In genomic region chr5:56979968-56980367, GRCh38 we compare ENCODE assay signal across 15 cellular contexts. TPM values are rescaled to one million over a fixed set of nuclear protein-coding genes. Genes with fewer than 3 reads are reported as not detected.
A peak's percentile ranks its signal among the peaks of the same experiment; 100 is the strongest.
DNase-seq lines count a peak whose midpoint lies in the region; TF ChIP-seq lines count a peak whose summit lies in the region.
"Had no signal": no experiment of that assay in that cellular context is flagged by ENCODE, and none has a peak within 500 bp of the region (broad histone marks: within the 10 kb centered on the region; RNA-seq: fewer than 3 reads in every experiment).

No MANE protein-coding gene starts in this region.

- no peaks in the 10 kb centered on the region for H3K9me3 ChIP-seq in H9 (ENCODE audit: control insufficient read depth, low read depth, low read length)
- H3K9me3 ChIP-seq: HAP-1 had no signal

- no peak overlapping the region for H2BK12ac ChIP-seq in H9 (ENCODE audit: insufficient read length, low read depth, low read length)

- no peaks in the 10 kb centered on the region for H3K27me3 ChIP-seq in H9 (ENCODE audit: insufficient read depth, low read length)

- H3K9me3 Mint-ChIP-seq in H9, result no peaks in the 10 kb centered on the region
- no peaks in the 10 kb centered on the region for H3K9me3 Mint-ChIP-seq in glutamatergic neuron (ENCODE audit: unreplicated experiment)
- no peaks in the 10 kb centered on the region for H3K9me3 Mint-ChIP-seq in activated naive CD4-positive, alpha-beta T cell treated with anti-CD3 and anti-CD28 coated beads for 36 hours
- H3K9me3 Mint-ChIP-seq: CD4-positive, alpha-beta memory T cell; HFFc6 had no signal

- H3K4me1 ChIP-seq in H9 (ENCODE audit: insufficient read depth, low read length), result no peaks in the 10 kb centered on the region
- H3K4me1 ChIP-seq: HAP-1 had no signal

- WGBS in H9 (ENCODE audit: extremely low coverage, insufficient read length, low lambda C conversion rate), result no CpG with 5 or more reads among the region's 13 CpGs

- H3K14ac ChIP-seq in H9 (ENCODE audit: insufficient read depth, low read length), result peak overlapping the region; percentile 24; the same call in 1 of the 2 replicates

- H3K9ac ChIP-seq in H9 (ENCODE audit: extremely low read depth, insufficient read length, low read length), result no peak overlapping the region
- H3K9ac ChIP-seq: GM23248 had no signal

- no peak overlapping the region for H2BK20ac ChIP-seq in H9 (ENCODE audit: low read depth, low read length, poor library complexity, severe bottlenecking)

- H3K23ac ChIP-seq in H9 (ENCODE audit: insufficient read length, low read depth, low read length), result no peak overlapping the region

- H3K4me2 ChIP-seq in H9 (ENCODE audit: insufficient read depth, insufficient read length, low read length), result no peak overlapping the region

- no peak overlapping the region for H2BK5ac ChIP-seq in H9 (ENCODE audit: insufficient read length, low read length)

- peak; percentile 31 for DNase-seq in ELF-1 (ENCODE audit: low read depth, low spot score)
- no peak for DNase-seq in H9
- no peak for DNase-seq in glutamatergic neuron
- no peak for DNase-seq in MV-4-11 (lab: John Stamatoyannopoulos, UW)
- DNase-seq in activated naive CD4-positive, alpha-beta T cell treated with anti-CD3 and anti-CD28 coated beads for 36 hours, result no peak
- DNase-seq in T-helper 2 cell, result no peak
- DNase-seq: C1 segment of cervical spinal cord; CD4-positive, alpha-beta memory T cell; COR-L47; DMS153; DND-41; GDM1; GM23248; HFFc6 had no signal

- peaks cover 0 to 5% of the 10 kb centered on the region in 2 experiments; a peak in 2 of 4 replicates for H3K4me1 Mint-ChIP-seq in H9
- peaks cover 10% of the 10 kb centered on the region for H3K4me1 Mint-ChIP-seq in glutamatergic neuron (ENCODE audit: low read depth, unreplicated experiment)
- peaks cover 10% of the 10 kb centered on the region for H3K4me1 Mint-ChIP-seq in activated naive CD4-positive, alpha-beta T cell treated with anti-CD3 and anti-CD28 coated beads for 36 hours (ENCODE audit: low read depth)

- H3T11ph ChIP-seq in H9 (ENCODE audit: low read length), result no peak overlapping the region

- TF ChIP-seq CTCF in H9 (conservative IDR thresholded peaks at IDR 0.05) (no peak), glutamatergic neuron (IDR thresholded peaks at IDR 0.05; ENCODE audit: partially characterized antibody, unreplicated experiment) (no peak)

- no peak overlapping the region for H3K27ac ChIP-seq in H9 (ENCODE audit: insufficient read length, low read depth, low read length)
- H3K27ac ChIP-seq: GM23248 had no signal

- H4K91ac ChIP-seq in H9 (ENCODE audit: insufficient read length, low read depth, low read length), result no peak overlapping the region

- H3K23me2 ChIP-seq in H9 (ENCODE audit: insufficient read length, low read depth, low read length, poor library complexity, severe bottlenecking), result no peaks in the 10 kb centered on the region

- H3K4ac ChIP-seq in H9 (ENCODE audit: low read depth, low read length), result no peak overlapping the region

- CTCF ChIA-PET in activated naive CD4-positive, alpha-beta T cell treated with anti-CD3 and anti-CD28 coated beads for 36 hours (lab: Charles Lee), result no interaction called here

- H3K36me3 Mint-ChIP-seq in H9 (ENCODE audit: insufficient read depth in 1 of 3, low read depth in 3 of 3) (no peaks in the 10 kb centered on the region), glutamatergic neuron (ENCODE audit: unreplicated experiment) (peaks cover 6% of the 10 kb centered on the region)
- no peaks in the 10 kb centered on the region for H3K36me3 Mint-ChIP-seq in activated naive CD4-positive, alpha-beta T cell treated with anti-CD3 and anti-CD28 coated beads for 36 hours (ENCODE audit: low read depth)
- H3K36me3 Mint-ChIP-seq: CD4-positive, alpha-beta memory T cell had no signal

- no peak overlapping the region for H2AFZ ChIP-seq in H9 (ENCODE audit: low read length)
- H2AFZ ChIP-seq: GM23248 had no signal

- no peak overlapping the region for H2BK120ac ChIP-seq in H9 (ENCODE audit: low read depth, low read length, poor library complexity, severe bottlenecking)

- H3K4me3 Mint-ChIP-seq in H9 (no peak overlapping the region), glutamatergic neuron (ENCODE audit: unreplicated experiment) (no peak overlapping the region)
- no peak overlapping the region for H3K4me3 Mint-ChIP-seq in activated naive CD4-positive, alpha-beta T cell treated with anti-CD3 and anti-CD28 coated beads for 36 hours
- H3K4me3 Mint-ChIP-seq: CD4-positive, alpha-beta memory T cell; HFFc6 had no signal

- no peaks in the 10 kb centered on the region for H4K20me1 ChIP-seq in H9 (ENCODE audit: control insufficient read depth, insufficient read depth, insufficient read length)

- H4K8ac ChIP-seq in H9 (replicated peaks; ENCODE audit: insufficient read length, low read depth, low read length), result no peak overlapping the region

- H3K79me1 ChIP-seq in H9 (ENCODE audit: insufficient read depth, low read depth, low read length, poor library complexity, severe bottlenecking), result no peaks in the 10 kb centered on the region

- no peak overlapping the region for H3K27ac Mint-ChIP-seq in H9
- H3K27ac Mint-ChIP-seq in glutamatergic neuron (ENCODE audit: unreplicated experiment), result peak overlapping the region; percentile 18
- no peak overlapping the region for H3K27ac Mint-ChIP-seq in activated naive CD4-positive, alpha-beta T cell treated with anti-CD3 and anti-CD28 coated beads for 36 hours
- H3K27ac Mint-ChIP-seq: CD4-positive, alpha-beta memory T cell; HFFc6 had no signal

- H3K27me3 Mint-ChIP-seq in H9 (ENCODE audit: low read depth) (no peaks in the 10 kb centered on the region; the same call in 1 of the 2 replicates), glutamatergic neuron (ENCODE audit: unreplicated experiment) (peaks cover 1% of the 10 kb centered on the region)
- H3K27me3 Mint-ChIP-seq in activated naive CD4-positive, alpha-beta T cell treated with anti-CD3 and anti-CD28 coated beads for 36 hours (ENCODE audit: low read depth), result no peaks in the 10 kb centered on the region
- H3K27me3 Mint-ChIP-seq: CD4-positive, alpha-beta memory T cell had no signal

- no peak overlapping the region for H2AK5ac ChIP-seq in H9 (ENCODE audit: insufficient read length, low read length)

- H3K79me2 ChIP-seq in H9 (ENCODE audit: insufficient read depth, low read length), result no peaks in the 10 kb centered on the region

- H3K56ac ChIP-seq in H9 (ENCODE audit: insufficient read length, low read depth, low read length), result no peak overlapping the region

- no peak overlapping the region for H3K18ac ChIP-seq in H9 (ENCODE audit: insufficient read length, low read depth, low read length)

- intact Hi-C loops in activated naive CD4-positive, alpha-beta T cell treated with anti-CD3 and anti-CD28 coated beads for 36 hours (cut with micrococcal nuclease), result no loop called here

- H4K5ac ChIP-seq in H9 (ENCODE audit: insufficient read length, low read depth, low read length), result no peak overlapping the region

- no peak overlapping the region for H2BK15ac ChIP-seq in H9 (ENCODE audit: low read depth, low read length)

RNA-seq across cellular contexts. Expression of gene MIER3, which starts 28.0 kb away (rescaled TPM):
- total RNA-seq in H9 (2021) (44.8 and 45.1 TPM in 2 replicates), glutamatergic neuron (ENCODE audit: unreplicated experiment) (41.3 TPM)
- total RNA-seq in activated naive CD4-positive, alpha-beta T cell treated with anti-CD3 and anti-CD28 coated beads for 36 hours, result 10 to 100 TPM; 11.1 to 12.3 TPM
